Comparison of ENCODE assay signal across 16 cellular contexts in genomic region chr17:49624896-49625295, GRCh38. TPM values are rescaled to one million over a fixed set of nuclear protein-coding genes. Genes with fewer than 3 reads are reported as not detected.
DNase-seq lines count a peak whose midpoint lies in the region; TF ChIP-seq lines count a peak whose summit lies in the region.
"Had no signal": no experiment of that assay in that cellular context is flagged by ENCODE, and none has a peak within 500 bp of the region (broad histone marks: within the 10 kb centered on the region; RNA-seq: fewer than 3 reads in every experiment).

No MANE protein-coding gene starts in this region.

- H3K4me3 Mint-ChIP-seq in HFFc6 = 0 out of 2 replicates have a peak overlapping the region, but pooled peaks have one; percentile 2
- H3K4me3 Mint-ChIP-seq in chondrocyte (ENCODE audit: unreplicated experiment) = no peak overlapping the region
- H3K4me3 Mint-ChIP-seq: CD4-positive, alpha-beta memory T cell; neural progenitor cell; T-helper 17 cell had no signal

- peak overlapping the region; percentile 68 for H3K27ac Mint-ChIP-seq in HFFc6
- peak overlapping the region; percentile 36 for H3K27ac Mint-ChIP-seq in chondrocyte (ENCODE audit: unreplicated experiment)
- H3K27ac Mint-ChIP-seq: neural progenitor cell, T-helper 17 cell had no signal

- TF ChIP-seq CTCF in HFFc6 (IDR thresholded peaks at IDR 0.05) (no peak), chondrocyte (IDR thresholded peaks at IDR 0.05) (no peak)

- peaks cover 14% of the 10 kb centered on the region for H3K36me3 Mint-ChIP-seq in HFFc6 (ENCODE audit: low read depth)
- H3K36me3 Mint-ChIP-seq in chondrocyte (ENCODE audit: low read depth) = peaks cover 11% of the 10 kb centered on the region

- peak; percentile 50 for DNase-seq in AG20443 (ENCODE audit: low spot score)
- DNase-seq in HFFc6 = peak; percentile 33
- DNase-seq in chondrocyte (ENCODE audit: low spot score) = no peak
- DNase-seq in middle frontal gyrus (ENCODE audit: extremely low spot score, low spot score) = peak; percentile 37
- DNase-seq in NCI-H1105 (lab: John Stamatoyannopoulos, UW) = no peak
- DNase-seq in activated CD4-positive, CD25-positive, alpha-beta regulatory T cell treated with anti-CD3 and anti-CD28 coated beads, Interleukin-2, amount 50 U/mL, for 72 hours = no peak
- no peak for DNase-seq in NCI-H2196 (lab: John Stamatoyannopoulos, UW; ENCODE audit: unreplicated experiment)
- DNase-seq in cerebellum (ENCODE audit: low spot score) = no peak
- DNase-seq: CD4-positive, alpha-beta memory T cell; NCI-H1436 treated with DMSO at 0.1 percent for 48 hours; NCI-H748 treated with DMSO at 0.1 percent for 48 hours; stimulated activated CD4-positive, alpha-beta T cell treated with anti-CD3 and anti-CD28 coated beads, Interleukin-12 subunit alpha, Interleukin-12 subunit beta, amount 100 ng/mL, for 4 hours; T-helper 17 cell had no signal

- no peaks in the 10 kb centered on the region for H3K9me3 Mint-ChIP-seq in HFFc6
- H3K9me3 Mint-ChIP-seq in chondrocyte (ENCODE audit: low read depth) = no peaks in the 10 kb centered on the region
- H3K9me3 Mint-ChIP-seq: CD4-positive, alpha-beta memory T cell; neural progenitor cell had no signal

- H3K4me1 Mint-ChIP-seq in HFFc6 (ENCODE audit: low read depth) (peaks cover 47% of the 10 kb centered on the region), chondrocyte (ENCODE audit: low read depth) (peaks cover 36% of the 10 kb centered on the region)

- H3K27me3 Mint-ChIP-seq in HFFc6 (ENCODE audit: insufficient read depth) = peaks cover 5% of the 10 kb centered on the region; the same call in 1 of the 2 replicates
- no peaks in the 10 kb centered on the region for H3K27me3 Mint-ChIP-seq in chondrocyte (ENCODE audit: low read depth)
- H3K27me3 Mint-ChIP-seq: CD4-positive, alpha-beta memory T cell; T-helper 17 cell had no signal

RNA-seq across cellular contexts. Expression of gene NXPH3, which starts 49.2 kb away (rescaled TPM):
- total RNA-seq in HFFc6 (2021; fragmentation: NEBNext Ultra II Directional; extraction: Animal tissue kit (Norgen Biotek cat#: 25700)) = 1 to 10 TPM in 5 of 6 experiments, under 1 TPM in 1; 0.59 to 2.3 (median 1.5) TPM
- total RNA-seq in chondrocyte (4.2 to 4.7 TPM (median 4.5 TPM) in 3 replicates), cerebellum (4.6 TPM)
- total RNA-seq: CD4-positive, alpha-beta memory T cell; mononuclear cell; OCI-LY7; T-helper 17 cell had no signal

RNA-seq across cellular contexts. Expression of gene SPOP, which starts 53.0 kb away (rescaled TPM):
- total RNA-seq in HFFc6 (2021; fragmentation: NEBNext Ultra II Directional; extraction: Animal tissue kit (Norgen Biotek cat#: 25700)) = 10 to 100 TPM; 53.2 to 60.6 (median 55.6) TPM
- total RNA-seq in chondrocyte (62.9 to 69.6 TPM (median 63.8 TPM) in 3 replicates), cerebellum (80.2 TPM)

Comparison
In these comparisons a context has a peak if more than half of its experiments do, and no peak if none do; other contexts are left out.
1. DNase-seq: peak in AG20443 (single experiment), HFFc6 (single experiment) and middle frontal gyrus (single experiment); none in chondrocyte (single experiment), NCI-H1105 (single experiment), activated CD4-positive, CD25-positive, alpha-beta regulatory T cell treated with anti-CD3 and anti-CD28 coated beads, Interleukin-2, amount 50 U/mL, for 72 hours (single experiment), NCI-H2196 (single experiment) and cerebellum (single experiment).